Comparison of ENCODE assay signal across 14 cellular contexts in genomic region chr9:133065070-133065388, GRCh38. TPM values are rescaled to one million over a fixed set of nuclear protein-coding genes. Genes with fewer than 3 reads are reported as not detected.
DNase-seq lines count a peak whose midpoint lies in the region; ATAC-seq and TF ChIP-seq lines count a peak whose summit lies in the region.
"Had no signal": no experiment of that assay in that cellular context is flagged by ENCODE, and none has a peak within 500 bp of the region (broad histone marks: within the 10 kb centered on the region; RNA-seq: fewer than 3 reads in every experiment).

No MANE protein-coding gene starts in this region.

- H2AFZ ChIP-seq in neuronal stem cell (ENCODE audit: low read length): no peak overlapping the region

- H3K4me3 ChIP-seq in H7 (ENCODE audit: insufficient read depth, low read depth, low read length) (no peak overlapping the region), body of pancreas (peak overlapping the region; percentile 28 to 54), neuronal stem cell (ENCODE audit: low read length in 2 of 2) (no peak overlapping the region), Peyer's patch (no peak overlapping the region)

- no peak overlapping the region for H2BK15ac ChIP-seq in neuronal stem cell (ENCODE audit: low read length)

- no peak overlapping the region for H3K14ac ChIP-seq in neuronal stem cell (ENCODE audit: low read length)

- no peak overlapping the region for H3K9ac ChIP-seq in neuronal stem cell (ENCODE audit: low read depth, low read length, poor library complexity)

- intact Hi-C loops in body of pancreas (cut with DNase I): no loop called here

- H3K4ac ChIP-seq in neuronal stem cell (ENCODE audit: low read length): no peak overlapping the region

- H3K27me3 ChIP-seq in H7 (ENCODE audit: control insufficient read depth, insufficient read depth, low read length): no peaks in the 10 kb centered on the region
- H3K27me3 ChIP-seq in body of pancreas: no peaks in the 10 kb centered on the region
- no peaks in the 10 kb centered on the region for H3K27me3 ChIP-seq in neuronal stem cell (ENCODE audit: control insufficient read depth in 3 of 3, insufficient read depth in 3 of 3, low read depth in 1 of 3, low read length in 3 of 3)
- H3K27me3 ChIP-seq in Peyer's patch: no peaks in the 10 kb centered on the region

- H2BK120ac ChIP-seq in neuronal stem cell (ENCODE audit: low read depth, low read length): no peak overlapping the region

- TF ChIP-seq POLR2A in body of pancreas (IDR thresholded peaks at IDR 0.05): peak; percentile 4 to 12 (median 6)
- no peak for TF ChIP-seq POLR2A in Peyer's patch (IDR thresholded peaks at IDR 0.05)

- H3K79me1 ChIP-seq in neuronal stem cell (ENCODE audit: low read depth, low read length): peaks cover 4% of the 10 kb centered on the region

- H2BK12ac ChIP-seq in neuronal stem cell (ENCODE audit: low read length): no peak overlapping the region

- no peak for ATAC-seq in body of pancreas

- H3K36me3 ChIP-seq in H7 (replicated peaks; ENCODE audit: control insufficient read depth, insufficient read depth, low read length) (no peaks in the 10 kb centered on the region; the same call in 1 of the 2 replicates), body of pancreas (replicated peaks in 1 of 2; ENCODE audit: insufficient read depth in 1 of 2, low read depth in 2 of 2) (peaks cover 0 to 2% of the 10 kb centered on the region in 2 donors), neuronal stem cell (replicated peaks in 1 of 2; ENCODE audit: control insufficient read depth in 2 of 2, insufficient read depth in 2 of 2, low read length in 2 of 2) (peaks cover 0 to 10% of the 10 kb centered on the region in 2 donors), Peyer's patch (no peaks in the 10 kb centered on the region)

- H4K91ac ChIP-seq in neuronal stem cell (ENCODE audit: low read depth, low read length, poor library complexity): no peak overlapping the region

- DNase-seq in H7 (peak; percentile 29), body of pancreas (no peak), neuronal stem cell (ENCODE audit: low spot score) (no peak), NCI-H1417 treated with DMSO at 0.1 percent for 48 hours (lab: John Stamatoyannopoulos, UW) (no peak), NCI-H2029 treated with DMSO at 0.1 percent for 48 hours (lab: John Stamatoyannopoulos, UW) (no peak), Peyer's patch (no peak)
- DNase-seq: Caco-2; CD4-positive, alpha-beta T cell; DMS153; DMS79; GDM1; GOT3; H9 had no signal

- H3K23ac ChIP-seq in neuronal stem cell (ENCODE audit: low read depth, low read length, poor library complexity): no peak overlapping the region

- H2AK5ac ChIP-seq in neuronal stem cell (ENCODE audit: low read depth, low read length): no peak overlapping the region

- H3K27ac ChIP-seq in body of pancreas (peak overlapping the region; percentile 67 to 81 (median 73)), neuronal stem cell (replicated peaks; ENCODE audit: low read length) (no peak overlapping the region), Peyer's patch (no peak overlapping the region)
- H3K27ac ChIP-seq: C4-2B had no signal

- H3K4me2 ChIP-seq in neuronal stem cell (ENCODE audit: insufficient read depth, low read length, poor library complexity, severe bottlenecking): no peak overlapping the region

- no peaks in the 10 kb centered on the region for H3K9me3 ChIP-seq in body of pancreas
- no peaks in the 10 kb centered on the region for H3K9me3 ChIP-seq in neuronal stem cell (replicated peaks in 1 of 2; ENCODE audit: control insufficient read depth in 2 of 2, insufficient read depth in 1 of 2, low read depth in 1 of 2, low read length in 2 of 2)
- H3K9me3 ChIP-seq in Peyer's patch: no peaks in the 10 kb centered on the region
- H3K9me3 ChIP-seq: Caco-2 had no signal

- peak overlapping the region; percentile 39 for H2BK5ac ChIP-seq in neuronal stem cell (ENCODE audit: low read length)

- TF ChIP-seq CTCF in body of pancreas (IDR thresholded peaks at IDR 0.05): no peak
- TF ChIP-seq CTCF in Peyer's patch (IDR thresholded peaks at IDR 0.05): no peak

- no peak overlapping the region for H3K18ac ChIP-seq in neuronal stem cell (ENCODE audit: low read length)

- H4K8ac ChIP-seq in neuronal stem cell (ENCODE audit: low read depth, low read length): no peak overlapping the region

- WGBS in body of pancreas, 2 donors: 38 to 50% methylated on average over 16 to 17 of the region's 17 CpGs
- no CpG with 5 or more reads among the region's 17 CpGs for WGBS in neuronal stem cell (ENCODE audit: extremely low coverage in 2 of 2, insufficient read length in 2 of 2, insufficient replicate concordance in 1 of 2), 2 donors

- H3K4me1 ChIP-seq in body of pancreas: peaks cover 32% of the 10 kb centered on the region
- peaks cover 10 to 13% of the 10 kb centered on the region in 2 donors for H3K4me1 ChIP-seq in neuronal stem cell (ENCODE audit: control insufficient read depth in 2 of 2, insufficient read depth in 1 of 2, low read depth in 1 of 2, low read length in 2 of 2)
- H3K4me1 ChIP-seq in Peyer's patch: peaks cover 0 to 12% (median 0%) of the 10 kb centered on the region in 4 donors

RNA-seq across cellular contexts. Expression of gene CEL, which starts 3.2 kb away (rescaled TPM):
- total RNA-seq in H7 (2014; rRNA removed; shearing (Covaris generic)): 0.87 and 1.7 TPM in 2 replicates
- total RNA-seq in body of pancreas (1,000 to 10,000 TPM; 8,438 to 9,209 TPM), Peyer's patch (1 to 10 TPM; 1.6 to 9.1 (median 5.8) TPM)
- polyA plus RNA-seq in neuronal stem cell (2013, experiment 1 of 2): 3.7 TPM
- polyA plus RNA-seq in neuronal stem cell (2013, experiment 2 of 2): 4.0 TPM

RNA-seq across cellular contexts. Expression of gene GTF3C5, which starts 34.2 kb away (rescaled TPM):
- 131 and 133 TPM in 2 replicates for total RNA-seq in H7 (2014; rRNA removed; shearing (Covaris generic))
- total RNA-seq in body of pancreas (10 to 100 TPM; 43.1 to 57.7 TPM), Peyer's patch (100 to 1,000 TPM in 1 of 4 donors, 10 to 100 TPM in 3; 63.7 to 103 (median 73.5) TPM)
- 61.8 TPM for polyA plus RNA-seq in neuronal stem cell (2013, experiment 1 of 2)
- 62.4 TPM for polyA plus RNA-seq in neuronal stem cell (2013, experiment 2 of 2)

RNA-seq across cellular contexts. Expression of gene RALGDS, which starts 56.0 kb away (rescaled TPM):
- 24.4 and 24.6 TPM in 2 replicates for total RNA-seq in H7 (2014; rRNA removed; shearing (Covaris generic))
- total RNA-seq in body of pancreas (10 to 100 TPM; 27.8 to 64.6 TPM), Peyer's patch (100 to 1,000 TPM in 2 of 4 donors, 10 to 100 TPM in 2; 53.1 to 237 (median 139) TPM)
- 48.3 TPM for polyA plus RNA-seq in neuronal stem cell (2013, experiment 1 of 2)
- polyA plus RNA-seq in neuronal stem cell (2013, experiment 2 of 2): 47.0 TPM

Comparison
In these comparisons a context has a peak if more than half of its experiments do, and no peak if none do; other contexts are left out.
1. H3K4me3 ChIP-seq: peak in body of pancreas (2 of 2); none in H7 (single experiment), neuronal stem cell (0 of 2) and Peyer's patch (0 of 4).
2. H3K27ac ChIP-seq: peak in body of pancreas (4 of 4); none in neuronal stem cell (single experiment) and Peyer's patch (0 of 4).
3. POLR2A ChIP-seq: peak in body of pancreas (3 of 3); none in Peyer's patch (0 of 2).
4. RNA of gene CEL, which starts 3.2 kb away (total RNA-seq): 8,438 to 9,209 TPM in body of pancreas; 1.6 to 9.1 TPM in Peyer's patch and 0.87 to 1.7 TPM in H7; every median in the first group is over 100 times any median in the second.